ENCODE assay signal across 17 cellular contexts in the genomic region with DNA sequence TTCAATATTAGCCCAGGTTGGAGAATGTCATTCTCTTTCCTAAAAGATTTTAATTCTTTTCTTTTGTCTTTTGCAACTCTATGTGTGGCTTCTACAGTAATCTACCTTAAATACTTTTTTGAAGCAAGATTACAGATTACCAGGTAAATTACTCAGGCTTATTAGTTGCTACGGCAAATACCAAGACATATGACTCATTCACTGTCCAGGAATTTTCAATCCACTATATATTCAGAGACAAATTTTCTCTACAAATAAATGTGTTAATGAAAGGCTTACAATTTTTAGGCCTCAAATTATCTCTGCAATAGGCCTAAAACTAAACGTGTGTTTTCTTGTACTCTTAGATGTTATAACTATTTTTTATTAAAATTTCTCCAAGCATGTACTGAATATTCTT.
DNase-seq lines count a peak whose midpoint lies in the region; ATAC-seq and TF ChIP-seq lines count a peak whose summit lies in the region.
"Had no signal": no experiment of that assay in that cellular context is flagged by ENCODE, and none has a peak within 500 bp of the region (broad histone marks: within the 10 kb centered on the region; RNA-seq: fewer than 3 reads in every experiment).

No MANE protein-coding gene starts in this region.

- no peaks in the 10 kb centered on the region for H3K27me3 ChIP-seq in left ventricle myocardium inferior (ENCODE audit: low read depth)
- H3K27me3 ChIP-seq in subcutaneous abdominal adipose tissue (ENCODE audit: control insufficient read depth in 5 of 5, insufficient read depth in 4 of 5, low read length in 5 of 5) = no peaks in the 10 kb centered on the region
- no peaks in the 10 kb centered on the region for H3K27me3 ChIP-seq in uterus
- H3K27me3 ChIP-seq: colonic mucosa, thyroid gland had no signal

- H3K4me3 ChIP-seq in left ventricle myocardium inferior (no peak overlapping the region), astrocyte of the spinal cord (ENCODE audit: low read depth, low read length) (no peak overlapping the region), subcutaneous abdominal adipose tissue (ENCODE audit: low read depth in 1 of 5, low read length in 5 of 5) (no peak overlapping the region), uterus (no peak overlapping the region)
- H3K4me3 ChIP-seq: colonic mucosa, GM23338, thyroid gland had no signal

- TF ChIP-seq CTCF in left ventricle myocardium inferior (IDR thresholded peaks at IDR 0.05; ENCODE audit: borderline replicate concordance) (no peak), astrocyte of the spinal cord (IDR thresholded peaks at IDR 0.05; ENCODE audit: low read depth, low read length) (no peak), uterus (IDR thresholded peaks at IDR 0.05) (no peak)

- TF ChIP-seq POLR2A in uterus (IDR thresholded peaks at IDR 0.05) = no peak

- intact Hi-C loops in left ventricle myocardium inferior (cut with micrococcal nuclease) = loop anchor here (10.0 kb wide), 1 partner anchor 142 kb away; no protein-coding TSS in a partner anchor
- intact Hi-C loops in Right ventricle myocardium superior (cut with DNase I) = no loop called here
- intact Hi-C loops in uterus (cut with DNase I; ENCODE audit: low total_unique reads) = no loop called here

- peaks cover 49% of the 10 kb centered on the region for H3K4me1 ChIP-seq in left ventricle myocardium inferior
- peaks cover 0 to 35% (median 8%) of the 10 kb centered on the region in 5 donors for H3K4me1 ChIP-seq in subcutaneous abdominal adipose tissue (ENCODE audit: control insufficient read depth in 5 of 5, insufficient read depth in 5 of 5, low read length in 5 of 5)
- H3K4me1 ChIP-seq in uterus = no peaks in the 10 kb centered on the region
- H3K4me1 ChIP-seq: colonic mucosa had no signal

- H3K9ac ChIP-seq in subcutaneous abdominal adipose tissue (ENCODE audit: low read length in 5 of 5) = no peak overlapping the region
- H3K9ac ChIP-seq: KMS-11 had no signal

- ATAC-seq in Right ventricle myocardium superior (ENCODE audit: poor library complexity) = no peak
- ATAC-seq: natural killer cell treated with Interleukin-12 subunit alpha and Interleukin-12 subunit beta and Interleukin-15 and Interleukin-18, amount 100 ng/mL, for 72 hours; stimulated activated naive B cell treated with anti-CD40 and anti-IgM and Interleukin-4, amounts not matched to agents 10 μg/mL and 1 μg/mL and 100 μg/mL, for 72 hours had no signal

- H3K9me3 ChIP-seq in left ventricle myocardium inferior (replicated peaks) (no peaks in the 10 kb centered on the region), subcutaneous abdominal adipose tissue (ENCODE audit: control insufficient read depth in 5 of 5, low read length in 5 of 5) (no peaks in the 10 kb centered on the region), uterus (no peaks in the 10 kb centered on the region)
- H3K9me3 ChIP-seq: colonic mucosa, thyroid gland had no signal

- in situ Hi-C loops in astrocyte of the spinal cord (cut with HindIII; ENCODE audit: low sequenced_read_pairs) = no loop called here

- no peaks in the 10 kb centered on the region for H3K36me3 ChIP-seq in left ventricle myocardium inferior
- H3K36me3 ChIP-seq in subcutaneous abdominal adipose tissue (ENCODE audit: control insufficient read depth in 5 of 5, insufficient read depth in 5 of 5, low read length in 5 of 5) = no peaks in the 10 kb centered on the region
- no peaks in the 10 kb centered on the region for H3K36me3 ChIP-seq in uterus
- H3K36me3 ChIP-seq: colonic mucosa, thyroid gland had no signal

- peak overlapping the region; percentile 74 for H3K27ac ChIP-seq in left ventricle myocardium inferior (replicated peaks)
- H3K27ac ChIP-seq in subcutaneous abdominal adipose tissue (ENCODE audit: low read depth, low read length) = peak overlapping the region; percentile 69
- peak overlapping the region in 1 of 2 donors; percentile 62 for H3K27ac ChIP-seq in uterus
- H3K27ac ChIP-seq: colonic mucosa, KMS-11 had no signal

- DNase-seq in left ventricle myocardium inferior (no peak), Right ventricle myocardium superior (no peak), astrocyte of the spinal cord (ENCODE audit: low read depth, low spot score) (peak; percentile 9), kidney glomerular epithelial cell (lab: John Stamatoyannopoulos, UW) (peak; percentile 21), uterus (no peak), NCI-H146 treated with DMSO at 0.1 percent for 48 hours (lab: John Stamatoyannopoulos, UW; ENCODE audit: unreplicated experiment) (no peak), T-helper 2 cell (no peak)
- DNase-seq: activated naive CD4-positive, alpha-beta T cell treated with anti-CD3 and anti-CD28 coated beads, Interleukin-2, amount 50 U/mL, for 16 hours; islet precursor cell; RPMI8226; stimulated activated naive B cell treated with anti-CD40 and anti-IgM and Interleukin-4, amounts not matched to agents 10 μg/mL and 1 μg/mL and 100 μg/mL, for 72 hours had no signal

Comparison
In these comparisons a context has a peak if more than half of its experiments do, and no peak if none do; other contexts are left out.
1. DNase-seq: peak in astrocyte of the spinal cord (single experiment) and kidney glomerular epithelial cell (single experiment); none in left ventricle myocardium inferior (single experiment), Right ventricle myocardium superior (single experiment), uterus (0 of 2), NCI-H146 treated with DMSO at 0.1 percent for 48 hours (single experiment) and T-helper 2 cell (0 of 5).